Comparison of ENCODE assay signal across 18 cellular contexts in the genomic region with DNA sequence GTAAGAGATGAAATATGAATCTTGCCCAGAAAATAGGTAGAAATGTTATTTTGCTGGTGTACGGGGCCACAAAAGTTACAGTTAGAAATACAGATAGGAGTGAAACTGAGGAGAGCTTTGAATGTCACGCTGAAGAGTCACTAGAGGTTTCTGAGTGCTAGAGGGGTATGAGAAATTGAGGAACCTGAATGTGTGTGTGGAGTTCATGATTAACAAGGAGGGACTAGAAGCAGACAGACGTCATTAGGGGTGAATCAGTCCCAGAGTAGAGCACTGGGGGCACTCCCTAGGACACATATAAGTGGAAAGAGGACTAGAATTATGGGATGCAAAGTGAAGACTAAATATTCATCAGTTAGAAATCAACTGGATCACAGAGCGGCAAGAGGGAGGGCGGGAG.
A peak's percentile ranks its signal among the peaks of the same experiment; 100 is the strongest.
DNase-seq lines count a peak whose midpoint lies in the region; ATAC-seq and TF ChIP-seq lines count a peak whose summit lies in the region.
"Had no signal": no experiment of that assay in that cellular context is flagged by ENCODE, and none has a peak within 500 bp of the region (broad histone marks: within the 10 kb centered on the region; RNA-seq: fewer than 3 reads in every experiment).

No MANE protein-coding gene starts in this region.

- no peak for TF ChIP-seq CTCF in MCF 10A (IDR thresholded peaks at IDR 0.05; ENCODE audit: unreplicated experiment)

- intact Hi-C loops in MCF 10A (cut with micrococcal nuclease): no loop called here
- intact Hi-C loops in CD4-positive, alpha-beta memory T cell (cut with micrococcal nuclease): no loop called here

- H3K4me1 Mint-ChIP-seq in MCF 10A (ENCODE audit: insufficient read depth, unreplicated experiment): peaks cover 6% of the 10 kb centered on the region
- no peaks in the 10 kb centered on the region for H3K4me1 Mint-ChIP-seq in CD4-positive, alpha-beta memory T cell
- H3K4me1 Mint-ChIP-seq: stimulated activated effector memory CD8-positive, alpha-beta T cell treated with anti-CD3 and anti-CD28 coated beads, Interleukin-12 subunit alpha, Interleukin-12 subunit beta, amount 100 ng/mL, for 72 hours had no signal

- H3K4me3 Mint-ChIP-seq in MCF 10A (ENCODE audit: unreplicated experiment): no peak overlapping the region
- H3K4me3 Mint-ChIP-seq in CD4-positive, alpha-beta memory T cell: no peak overlapping the region
- H3K4me3 Mint-ChIP-seq: activated T-cell treated with anti-CD3 and anti-CD28 coated beads, Interleukin-2, amount 50 U/mL, for 24 hours; stimulated activated effector memory CD8-positive, alpha-beta T cell treated with anti-CD3 and anti-CD28 coated beads, Interleukin-12 subunit alpha, Interleukin-12 subunit beta, amount 100 ng/mL, for 72 hours had no signal

- no peaks in the 10 kb centered on the region for H3K27me3 Mint-ChIP-seq in MCF 10A (ENCODE audit: insufficient read depth, unreplicated experiment)
- peaks cover 0 to 5% of the 10 kb centered on the region in 2 donors for H3K27me3 Mint-ChIP-seq in CD4-positive, alpha-beta memory T cell
- H3K27me3 Mint-ChIP-seq: activated T-cell treated with anti-CD3 and anti-CD28 coated beads, Interleukin-2, amount 50 U/mL, for 24 hours had no signal

- CTCF ChIA-PET in MCF 10A (lab: Yijun Ruan, JAX): interaction anchor here (0.7 to 1.0 kb wide), 2 partner anchors 36 to 267 kb away, joined by 3 read pairs; no protein-coding TSS in a partner anchor
- CTCF ChIA-PET in CD4-positive, alpha-beta memory T cell (lab: Charles Lee; ENCODE audit: partially characterized antibody): no interaction called here

- no TSS peak for BruUV-seq in MCF 10A (replicated peaks; lab: Mats Ljungman, UMichigan)

- no peaks in the 10 kb centered on the region for H3K27me3 ChIP-seq in CD4-positive, alpha-beta memory T cell (ENCODE audit: insufficient read depth, low read length)

- H3K9me3 ChIP-seq in CD4-positive, alpha-beta memory T cell (ENCODE audit: control insufficient read depth in 1 of 2, low read length in 2 of 2): no peaks in the 10 kb centered on the region
- H3K9me3 ChIP-seq: psoas muscle had no signal

- DNase-seq in HT1080 (ENCODE audit: low read depth): peak; percentile 8
- DNase-seq in MCF 10A (ENCODE audit: unreplicated experiment): no peak
- DNase-seq in CD4-positive, alpha-beta memory T cell: no peak
- no peak for DNase-seq in NCI-H2227 treated with DMSO at 0.1 percent for 48 hours (lab: John Stamatoyannopoulos, UW)
- no peak for DNase-seq in NCI-H1092 (lab: John Stamatoyannopoulos, UW)
- DNase-seq: activated T-cell treated with anti-CD3 and anti-CD28 coated beads, Interleukin-2, amount 50 U/mL, for 24 hours; amygdala; DMS53; islet precursor cell; NCI-H2081 treated with DMSO at 0.1 percent for 48 hours; NK-92 treated with Interleukin-12 subunit alpha and Interleukin-12 subunit beta, amount 100 ng/mL, for 24 hours; psoas muscle; stimulated activated CD4-positive, alpha-beta T cell treated with anti-CD3 and anti-CD28 coated beads, Interleukin-1b, Interleukin-23, amount 100 ng/mL, for 48 hours had no signal

- H3K4me3 ChIP-seq in CD4-positive, alpha-beta memory T cell (ENCODE audit: low read length in 2 of 2): no peak overlapping the region
- H3K4me3 ChIP-seq: psoas muscle had no signal

- H3K36me3 Mint-ChIP-seq in MCF 10A (ENCODE audit: insufficient read depth, unreplicated experiment): no peaks in the 10 kb centered on the region
- H3K36me3 Mint-ChIP-seq in CD4-positive, alpha-beta memory T cell: no peaks in the 10 kb centered on the region
- H3K36me3 Mint-ChIP-seq: stimulated activated effector memory CD8-positive, alpha-beta T cell treated with anti-CD3 and anti-CD28 coated beads, Interleukin-12 subunit alpha, Interleukin-12 subunit beta, amount 100 ng/mL, for 72 hours had no signal

- no peaks in the 10 kb centered on the region for H3K4me1 ChIP-seq in CD4-positive, alpha-beta memory T cell (ENCODE audit: insufficient read depth, low read length)
- H3K4me1 ChIP-seq: psoas muscle had no signal

- no peak overlapping the region for H3K27ac Mint-ChIP-seq in MCF 10A (ENCODE audit: low read depth, unreplicated experiment)
- no peak overlapping the region for H3K27ac Mint-ChIP-seq in CD4-positive, alpha-beta memory T cell
- H3K27ac Mint-ChIP-seq: activated T-cell treated with anti-CD3 and anti-CD28 coated beads, Interleukin-2, amount 50 U/mL, for 24 hours; stimulated activated effector memory CD8-positive, alpha-beta T cell treated with anti-CD3 and anti-CD28 coated beads, Interleukin-12 subunit alpha, Interleukin-12 subunit beta, amount 100 ng/mL, for 72 hours had no signal

- H3K27ac ChIP-seq in CD4-positive, alpha-beta memory T cell (ENCODE audit: low read depth, low read length): no peak overlapping the region
- H3K27ac ChIP-seq: psoas muscle had no signal

- H3K9me3 Mint-ChIP-seq in MCF 10A (ENCODE audit: unreplicated experiment): no peaks in the 10 kb centered on the region
- peaks cover 0 to 6% (median 0%) of the 10 kb centered on the region in 8 donors for H3K9me3 Mint-ChIP-seq in CD4-positive, alpha-beta memory T cell
- H3K9me3 Mint-ChIP-seq: activated T-cell treated with anti-CD3 and anti-CD28 coated beads, Interleukin-2, amount 50 U/mL, for 24 hours; stimulated activated effector memory CD8-positive, alpha-beta T cell treated with anti-CD3 and anti-CD28 coated beads, Interleukin-12 subunit alpha, Interleukin-12 subunit beta, amount 100 ng/mL, for 72 hours had no signal

- ATAC-seq in GM18520 (IDR thresholded peaks at IDR 0.05; ENCODE audit: unreplicated experiment) (peak; percentile 48), GM21390 (IDR thresholded peaks at IDR 0.05; ENCODE audit: unreplicated experiment) (peak; percentile 65), HG03025 (IDR thresholded peaks at IDR 0.05; ENCODE audit: low FRiP score, unreplicated experiment) (peak; percentile 56)
- ATAC-seq: activated CD4-positive, CD25-positive, alpha-beta regulatory T cell treated with anti-CD3 and anti-CD28 coated beads, Interleukin-2, amount 50 U/mL, for 24 hours; psoas muscle; stimulated activated effector memory CD8-positive, alpha-beta T cell treated with anti-CD3 and anti-CD28 coated beads, Interleukin-12 subunit alpha, Interleukin-12 subunit beta, amount 100 ng/mL, for 72 hours had no signal

- no peaks in the 10 kb centered on the region for H3K36me3 ChIP-seq in CD4-positive, alpha-beta memory T cell (ENCODE audit: insufficient read depth, low read length)

- POLR2A ChIA-PET in MCF 10A (lab: Yijun Ruan, JAX): interaction anchor here (1.1 to 1.9 kb wide), 2 partner anchors 12 to 33 kb away, joined by 4 to 7 read pairs; no protein-coding TSS in a partner anchor
- POLR2A ChIA-PET in CD4-positive, alpha-beta memory T cell (lab: Charles Lee; ENCODE audit: partially characterized antibody): no interaction called here
